Comparison of ENCODE assay signal across 1 cellular context in genomic region chr12:9113987-9114309, GRCh38.
TF ChIP-seq lines count a peak whose summit lies in the region.

No MANE protein-coding gene starts in this region.

TF ChIP-seq in HepG2, 621 proteins besides CTCF, POLR2A, EP300 and RAD21 (continued from another document and continues in another):
- no peak for TF ChIP-seq ZEB1 (IDR thresholded peaks at IDR 0.05; ENCODE audit: insufficient replicate concordance, low read depth)
- no peak for TF ChIP-seq ZBTB7A (CRISPR knock-in tag; IDR thresholded peaks at IDR 0.05)
- TF ChIP-seq, protein P1, sequence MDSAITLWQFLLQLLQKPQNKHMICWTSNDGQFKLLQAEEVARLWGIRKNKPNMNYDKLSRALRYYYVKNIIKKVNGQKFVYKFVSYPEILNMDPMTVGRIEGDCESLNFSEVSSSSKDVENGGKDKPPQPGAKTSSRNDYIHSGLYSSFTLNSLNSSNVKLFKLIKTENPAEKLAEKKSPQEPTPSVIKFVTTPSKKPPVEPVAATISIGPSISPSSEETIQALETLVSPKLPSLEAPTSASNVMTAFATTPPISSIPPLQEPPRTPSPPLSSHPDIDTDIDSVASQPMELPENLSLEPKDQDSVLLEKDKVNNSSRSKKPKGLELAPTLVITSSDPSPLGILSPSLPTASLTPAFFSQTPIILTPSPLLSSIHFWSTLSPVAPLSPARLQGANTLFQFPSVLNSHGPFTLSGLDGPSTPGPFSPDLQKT (CRISPR knock-in tag; IDR thresholded peaks at IDR 0.05; ENCODE audit: borderline replicate concordance), result no peak
- TF ChIP-seq MAZ (IDR thresholded peaks at IDR 0.05; ENCODE audit: borderline replicate concordance, low read depth, low read length), result no peak
- no peak for TF ChIP-seq MAZ (CRISPR knock-in tag; IDR thresholded peaks at IDR 0.05; ENCODE audit: low read depth)
- no peak for TF ChIP-seq ZNF766 (CRISPR knock-in tag; IDR thresholded peaks at IDR 0.05; ENCODE audit: borderline replicate concordance)
- no peak for TF ChIP-seq ZNF605 (CRISPR knock-in tag; IDR thresholded peaks at IDR 0.05)
- TF ChIP-seq ZNF543 (CRISPR knock-in tag; IDR thresholded peaks at IDR 0.05), result no peak
- no peak for TF ChIP-seq ZNF337 (CRISPR knock-in tag; IDR thresholded peaks at IDR 0.05; ENCODE audit: borderline replicate concordance, low read depth)
- TF ChIP-seq, protein P2, sequence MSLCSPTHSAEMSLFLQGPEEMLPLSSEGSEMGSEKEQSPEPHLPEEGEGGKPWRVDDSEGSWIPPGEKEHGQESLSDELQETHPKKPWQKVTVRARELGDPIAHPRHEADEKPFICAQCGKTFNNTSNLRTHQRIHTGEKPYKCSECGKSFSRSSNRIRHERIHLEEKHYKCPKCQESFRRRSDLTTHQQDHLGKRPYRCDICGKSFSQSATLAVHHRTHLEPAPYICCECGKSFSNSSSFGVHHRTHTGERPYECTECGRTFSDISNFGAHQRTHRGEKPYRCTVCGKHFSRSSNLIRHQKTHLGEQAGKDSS (CRISPR knock-in tag; IDR thresholded peaks at IDR 0.05; ENCODE audit: borderline replicate concordance, low read depth), result no peak
- no peak for TF ChIP-seq MAFF (IDR thresholded peaks at IDR 0.05; ENCODE audit: low read depth, low read length)
- TF ChIP-seq TEAD2 (CRISPR knock-in tag; IDR thresholded peaks at IDR 0.05), result no peak
- TF ChIP-seq ZNF670 (CRISPR knock-in tag; IDR thresholded peaks at IDR 0.05; ENCODE audit: borderline replicate concordance), result no peak
- no peak for TF ChIP-seq YEATS2 (CRISPR knock-in tag; IDR thresholded peaks at IDR 0.05; ENCODE audit: borderline replicate concordance)
- no peak for TF ChIP-seq DZIP1 (CRISPR knock-in tag; IDR thresholded peaks at IDR 0.05)
- TF ChIP-seq ZNF354B (CRISPR knock-in tag; IDR thresholded peaks at IDR 0.05), result no peak
- TF ChIP-seq MXD4 (CRISPR knock-in tag; IDR thresholded peaks at IDR 0.05), result no peak
- TF ChIP-seq, protein P3, sequence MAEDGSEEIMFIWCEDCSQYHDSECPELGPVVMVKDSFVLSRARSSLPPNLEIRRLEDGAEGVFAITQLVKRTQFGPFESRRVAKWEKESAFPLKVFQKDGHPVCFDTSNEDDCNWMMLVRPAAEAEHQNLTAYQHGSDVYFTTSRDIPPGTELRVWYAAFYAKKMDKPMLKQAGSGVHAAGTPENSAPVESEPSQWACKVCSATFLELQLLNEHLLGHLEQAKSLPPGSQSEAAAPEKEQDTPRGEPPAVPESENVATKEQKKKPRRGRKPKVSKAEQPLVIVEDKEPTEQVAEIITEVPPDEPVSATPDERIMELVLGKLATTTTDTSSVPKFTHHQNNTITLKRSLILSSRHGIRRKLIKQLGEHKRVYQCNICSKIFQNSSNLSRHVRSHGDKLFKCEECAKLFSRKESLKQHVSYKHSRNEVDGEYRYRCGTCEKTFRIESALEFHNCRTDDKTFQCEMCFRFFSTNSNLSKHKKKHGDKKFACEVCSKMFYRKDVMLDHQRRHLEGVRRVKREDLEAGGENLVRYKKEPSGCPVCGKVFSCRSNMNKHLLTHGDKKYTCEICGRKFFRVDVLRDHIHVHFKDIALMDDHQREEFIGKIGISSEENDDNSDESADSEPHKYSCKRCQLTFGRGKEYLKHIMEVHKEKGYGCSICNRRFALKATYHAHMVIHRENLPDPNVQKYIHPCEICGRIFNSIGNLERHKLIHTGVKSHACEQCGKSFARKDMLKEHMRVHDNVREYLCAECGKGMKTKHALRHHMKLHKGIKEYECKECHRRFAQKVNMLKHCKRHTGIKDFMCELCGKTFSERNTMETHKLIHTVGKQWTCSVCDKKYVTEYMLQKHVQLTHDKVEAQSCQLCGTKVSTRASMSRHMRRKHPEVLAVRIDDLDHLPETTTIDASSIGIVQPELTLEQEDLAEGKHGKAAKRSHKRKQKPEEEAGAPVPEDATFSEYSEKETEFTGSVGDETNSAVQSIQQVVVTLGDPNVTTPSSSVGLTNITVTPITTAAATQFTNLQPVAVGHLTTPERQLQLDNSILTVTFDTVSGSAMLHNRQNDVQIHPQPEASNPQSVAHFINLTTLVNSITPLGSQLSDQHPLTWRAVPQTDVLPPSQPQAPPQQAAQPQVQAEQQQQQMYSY (CRISPR knock-in tag; IDR thresholded peaks at IDR 0.05), result no peak
- TF ChIP-seq HNRNPL (IDR thresholded peaks at IDR 0.05; ENCODE audit: low read depth, low read length), result no peak
- 0 out of 2 replicates have a peak, but pooled peaks have one; percentile 26 for TF ChIP-seq PPARG (CRISPR knock-in tag; conservative IDR thresholded peaks at IDR 0.05)
- no peak for TF ChIP-seq ZNF784 (CRISPR knock-in tag; IDR thresholded peaks at IDR 0.05; ENCODE audit: borderline replicate concordance)
- TF ChIP-seq HNRNPH1 (optimal IDR thresholded peaks at IDR 0.05; ENCODE audit: low read depth, low read length), result no peak
- no peak; the same call in 1 of the 2 replicates for TF ChIP-seq HMG20B (CRISPR knock-in tag; conservative IDR thresholded peaks at IDR 0.05)
- no peak for TF ChIP-seq ONECUT2 (CRISPR knock-in tag; IDR thresholded peaks at IDR 0.05)
- TF ChIP-seq TCF7 (IDR thresholded peaks at IDR 0.05; ENCODE audit: low read depth), result peak; percentile 84
- no peak for TF ChIP-seq CSRNP1 (CRISPR knock-in tag; IDR thresholded peaks at IDR 0.05)
- TF ChIP-seq HOXD1 (CRISPR knock-in tag; IDR thresholded peaks at IDR 0.05), result no peak
- TF ChIP-seq KAT7 (CRISPR knock-in tag; IDR thresholded peaks at IDR 0.05; ENCODE audit: borderline replicate concordance), result no peak; the same call in 1 of the 2 replicates
- TF ChIP-seq ETV5 (CRISPR knock-in tag; IDR thresholded peaks at IDR 0.05; ENCODE audit: borderline replicate concordance), result peak; percentile 47; the same call in 1 of the 2 replicates
- TF ChIP-seq ESRRA (CRISPR knock-in tag; IDR thresholded peaks at IDR 0.05; ENCODE audit: low read depth), result no peak
- no peak for TF ChIP-seq EEA1 (CRISPR knock-in tag; IDR thresholded peaks at IDR 0.05; ENCODE audit: borderline replicate concordance)
- no peak for TF ChIP-seq ZNF704 (CRISPR knock-in tag; IDR thresholded peaks at IDR 0.05; ENCODE audit: borderline replicate concordance)
- no peak for TF ChIP-seq GTF3A (CRISPR knock-in tag; conservative IDR thresholded peaks at IDR 0.05)
- no peak for TF ChIP-seq NFYC (CRISPR knock-in tag; IDR thresholded peaks at IDR 0.05)
- TF ChIP-seq TAF1 (CRISPR knock-in tag; IDR thresholded peaks at IDR 0.05), result no peak; the same call in 1 of the 2 replicates
- no peak for TF ChIP-seq ZNF556 (CRISPR knock-in tag; IDR thresholded peaks at IDR 0.05; ENCODE audit: borderline replicate concordance)
- TF ChIP-seq ZNF512B (CRISPR knock-in tag; IDR thresholded peaks at IDR 0.05; ENCODE audit: borderline replicate concordance), result no peak
- TF ChIP-seq ZNF3 (CRISPR knock-in tag; IDR thresholded peaks at IDR 0.05), result no peak
- TF ChIP-seq NONO (IDR thresholded peaks at IDR 0.05), result no peak
- TF ChIP-seq NONO (CRISPR knock-in tag; conservative IDR thresholded peaks at IDR 0.05), result 0 out of 2 replicates have a peak, but pooled peaks have one; percentile 29
- TF ChIP-seq, protein P4, sequence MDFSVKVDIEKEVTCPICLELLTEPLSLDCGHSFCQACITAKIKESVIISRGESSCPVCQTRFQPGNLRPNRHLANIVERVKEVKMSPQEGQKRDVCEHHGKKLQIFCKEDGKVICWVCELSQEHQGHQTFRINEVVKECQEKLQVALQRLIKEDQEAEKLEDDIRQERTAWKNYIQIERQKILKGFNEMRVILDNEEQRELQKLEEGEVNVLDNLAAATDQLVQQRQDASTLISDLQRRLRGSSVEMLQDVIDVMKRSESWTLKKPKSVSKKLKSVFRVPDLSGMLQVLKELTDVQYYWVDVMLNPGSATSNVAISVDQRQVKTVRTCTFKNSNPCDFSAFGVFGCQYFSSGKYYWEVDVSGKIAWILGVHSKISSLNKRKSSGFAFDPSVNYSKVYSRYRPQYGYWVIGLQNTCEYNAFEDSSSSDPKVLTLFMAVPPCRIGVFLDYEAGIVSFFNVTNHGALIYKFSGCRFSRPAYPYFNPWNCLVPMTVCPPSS (IDR thresholded peaks at IDR 0.05), result no peak
- TF ChIP-seq MZF1 (CRISPR knock-in tag; IDR thresholded peaks at IDR 0.05; ENCODE audit: borderline replicate concordance), result no peak
- TF ChIP-seq ZUFSP (CRISPR knock-in tag; IDR thresholded peaks at IDR 0.05; ENCODE audit: borderline replicate concordance), result no peak
- TF ChIP-seq MAFK (conservative IDR thresholded peaks at IDR 0.05 in 1 of 2, IDR thresholded peaks at IDR 0.05 in 1 of 2; ENCODE audit: low read length in 2 of 2), result no peak
- TF ChIP-seq ZNF558 (CRISPR knock-in tag; IDR thresholded peaks at IDR 0.05; ENCODE audit: borderline replicate concordance), result no peak
- TF ChIP-seq FOXA3 (CRISPR knock-in tag; IDR thresholded peaks at IDR 0.05), result peak; percentile 83
- no peak for TF ChIP-seq KLF11 (CRISPR knock-in tag; IDR thresholded peaks at IDR 0.05)
- TF ChIP-seq SNRNP70 (IDR thresholded peaks at IDR 0.05; ENCODE audit: low read depth, low read length), result no peak
- peak; percentile 86; the same call in 1 of the 2 replicates for TF ChIP-seq ZC3H4 (CRISPR knock-in tag; IDR thresholded peaks at IDR 0.05; ENCODE audit: borderline replicate concordance)
- TF ChIP-seq ATM (IDR thresholded peaks at IDR 0.05; ENCODE audit: borderline replicate concordance), result no peak
